In genomic region chr1:26225033-26225831, GRCh38 we compare ENCODE assay signal across 8 cellular contexts. TPM values are rescaled to one million over a fixed set of nuclear protein-coding genes. Genes with fewer than 3 reads are reported as not detected.
DNase-seq lines count a peak whose midpoint lies in the region; ATAC-seq and TF ChIP-seq lines count a peak whose summit lies in the region.

No MANE protein-coding gene starts in this region.

- H3K4me3 ChIP-seq in liver (ENCODE audit: low read depth in 1 of 3, low read length in 3 of 3) = peak overlapping the region; percentile 66 to 94 (median 90)

- DNase-seq in EH (ENCODE audit: low read depth) = peak; percentile 35
- peak; percentile 44 for DNase-seq in activated CD4-positive, alpha-beta T cell treated with anti-CD3 and anti-CD28 coated beads, Interleukin-2, amount 10 ng/mL, durations not matched to agents 7 days and 5 days
- peak; percentile 57 for DNase-seq in dermis blood vessel endothelial cell
- peak; percentile 17 to 39 for DNase-seq in stimulated activated CD4-positive, alpha-beta T cell treated with anti-CD3 and anti-CD28 coated beads, Interleukin-15, amount 100 ng/mL, for 48 hours (ENCODE audit: low read depth in 2 of 2)
- no peak for DNase-seq in GM19240 (ENCODE audit: insufficient read length, low spot score)

- H3K27me3 Mint-ChIP-seq in activated CD4-positive, alpha-beta T cell treated with anti-CD3 and anti-CD28 coated beads, Interleukin-2, amount 10 ng/mL, durations not matched to agents 7 days and 5 days = peaks cover 46% of the 10 kb centered on the region

- H3K9ac ChIP-seq in liver (ENCODE audit: low read depth in 1 of 2, low read length in 2 of 2) = peak overlapping the region; percentile 84 to 96

- TF ChIP-seq CTCF in liver (IDR thresholded peaks at IDR 0.05; ENCODE audit: low read depth, low read length, missing input control) = no peak

- 5% methylated on average over 50 of the region's 50 CpGs for WGBS in liver

- H3K4me3 Mint-ChIP-seq in activated CD4-positive, alpha-beta T cell treated with anti-CD3 and anti-CD28 coated beads, Interleukin-2, amount 10 ng/mL, durations not matched to agents 7 days and 5 days = peak overlapping the region; percentile 3

- TF ChIP-seq RAD21 in liver (IDR thresholded peaks at IDR 0.05) = no peak

- peak overlapping the region; percentile 18 to 66 for H3K27ac ChIP-seq in liver (ENCODE audit: low read depth in 1 of 2, low read length in 2 of 2)

- no peak overlapping the region for H3K27ac Mint-ChIP-seq in activated CD4-positive, alpha-beta T cell treated with anti-CD3 and anti-CD28 coated beads, Interleukin-2, amount 10 ng/mL, durations not matched to agents 7 days and 5 days

- H3K36me3 Mint-ChIP-seq in activated CD4-positive, alpha-beta T cell treated with anti-CD3 and anti-CD28 coated beads, Interleukin-2, amount 10 ng/mL, durations not matched to agents 7 days and 5 days (ENCODE audit: low read depth) = no peaks in the 10 kb centered on the region

- H3K27me3 ChIP-seq in liver (ENCODE audit: control insufficient read depth in 4 of 4, insufficient read depth in 4 of 4, low read length in 3 of 4) = no peaks in the 10 kb centered on the region

- POLR2A ChIA-PET in activated CD4-positive, alpha-beta T cell treated with anti-CD3 and anti-CD28 coated beads, Interleukin-2, amount 10 ng/mL, durations not matched to agents 7 days and 5 days (lab: Charles Lee) = no interaction called here

- no peaks in the 10 kb centered on the region for H3K9me3 ChIP-seq in liver (ENCODE audit: control insufficient read depth in 4 of 4, low read length in 3 of 4)

- H3K4me1 ChIP-seq in liver (ENCODE audit: control insufficient read depth in 4 of 4, insufficient read depth in 4 of 4, low read length in 3 of 4) = peaks cover 0 to 19% (median 8%) of the 10 kb centered on the region in 4 donors

- ATAC-seq in GM18517 (IDR thresholded peaks at IDR 0.05; ENCODE audit: unreplicated experiment) = no peak
- ATAC-seq in GM19455 (IDR thresholded peaks at IDR 0.05; ENCODE audit: unreplicated experiment) = no peak

- no peaks in the 10 kb centered on the region for H3K9me3 Mint-ChIP-seq in activated CD4-positive, alpha-beta T cell treated with anti-CD3 and anti-CD28 coated beads, Interleukin-2, amount 10 ng/mL, durations not matched to agents 7 days and 5 days

- no peaks in the 10 kb centered on the region for H3K36me3 ChIP-seq in liver (ENCODE audit: control insufficient read depth in 4 of 4, insufficient read depth in 3 of 4, low read depth in 1 of 4, low read length in 3 of 4)

- CTCF ChIA-PET in activated CD4-positive, alpha-beta T cell treated with anti-CD3 and anti-CD28 coated beads, Interleukin-2, amount 10 ng/mL, durations not matched to agents 7 days and 5 days (lab: Charles Lee) = interaction anchor here (2.3 kb wide), 1 partner anchor 9 kb away, joined by 9 read pairs; the partner anchor contains the start of gene CEP85

- H3K4me1 Mint-ChIP-seq in activated CD4-positive, alpha-beta T cell treated with anti-CD3 and anti-CD28 coated beads, Interleukin-2, amount 10 ng/mL, durations not matched to agents 7 days and 5 days = peaks cover 10% of the 10 kb centered on the region

TF ChIP-seq in liver, 16 proteins besides CTCF, POLR2A, EP300 and RAD21:
- TF ChIP-seq SP1 (IDR thresholded peaks at IDR 0.05) (peak; percentile 55), HNF4A (conservative IDR thresholded peaks at IDR 0.05) (peak; percentile 82 to 86), JUND (IDR thresholded peaks at IDR 0.05) (no peak), HNF4G (IDR thresholded peaks at IDR 0.05) (peak; percentile 64), FOXA1 (IDR thresholded peaks at IDR 0.05) (no peak), ATF3 (IDR thresholded peaks at IDR 0.05) (no peak), GABPA (IDR thresholded peaks at IDR 0.05 in 1 of 2, conservative IDR thresholded peaks at IDR 0.05 in 1 of 2) (peak in 1 of 2 donors; percentile 77), FOXA2 (IDR thresholded peaks at IDR 0.05) (no peak), TAF1 (conservative IDR thresholded peaks at IDR 0.05) (peak; percentile 57), EGR1 (IDR thresholded peaks at IDR 0.05; ENCODE audit: low read depth in 2 of 2) (peak in 1 of 2 donors; percentile 60), RXRA (IDR thresholded peaks at IDR 0.05) (peak; percentile 77 to 89), YY1 (IDR thresholded peaks at IDR 0.05) (peak; percentile 66), NR2F2 (IDR thresholded peaks at IDR 0.05) (peak; percentile 87)
- TF ChIP-seq, protein P1, sequence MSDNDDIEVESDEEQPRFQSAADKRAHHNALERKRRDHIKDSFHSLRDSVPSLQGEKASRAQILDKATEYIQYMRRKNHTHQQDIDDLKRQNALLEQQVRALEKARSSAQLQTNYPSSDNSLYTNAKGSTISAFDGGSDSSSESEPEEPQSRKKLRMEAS (IDR thresholded peaks at IDR 0.05) = peak; percentile 30
- TF ChIP-seq, protein P2, sequence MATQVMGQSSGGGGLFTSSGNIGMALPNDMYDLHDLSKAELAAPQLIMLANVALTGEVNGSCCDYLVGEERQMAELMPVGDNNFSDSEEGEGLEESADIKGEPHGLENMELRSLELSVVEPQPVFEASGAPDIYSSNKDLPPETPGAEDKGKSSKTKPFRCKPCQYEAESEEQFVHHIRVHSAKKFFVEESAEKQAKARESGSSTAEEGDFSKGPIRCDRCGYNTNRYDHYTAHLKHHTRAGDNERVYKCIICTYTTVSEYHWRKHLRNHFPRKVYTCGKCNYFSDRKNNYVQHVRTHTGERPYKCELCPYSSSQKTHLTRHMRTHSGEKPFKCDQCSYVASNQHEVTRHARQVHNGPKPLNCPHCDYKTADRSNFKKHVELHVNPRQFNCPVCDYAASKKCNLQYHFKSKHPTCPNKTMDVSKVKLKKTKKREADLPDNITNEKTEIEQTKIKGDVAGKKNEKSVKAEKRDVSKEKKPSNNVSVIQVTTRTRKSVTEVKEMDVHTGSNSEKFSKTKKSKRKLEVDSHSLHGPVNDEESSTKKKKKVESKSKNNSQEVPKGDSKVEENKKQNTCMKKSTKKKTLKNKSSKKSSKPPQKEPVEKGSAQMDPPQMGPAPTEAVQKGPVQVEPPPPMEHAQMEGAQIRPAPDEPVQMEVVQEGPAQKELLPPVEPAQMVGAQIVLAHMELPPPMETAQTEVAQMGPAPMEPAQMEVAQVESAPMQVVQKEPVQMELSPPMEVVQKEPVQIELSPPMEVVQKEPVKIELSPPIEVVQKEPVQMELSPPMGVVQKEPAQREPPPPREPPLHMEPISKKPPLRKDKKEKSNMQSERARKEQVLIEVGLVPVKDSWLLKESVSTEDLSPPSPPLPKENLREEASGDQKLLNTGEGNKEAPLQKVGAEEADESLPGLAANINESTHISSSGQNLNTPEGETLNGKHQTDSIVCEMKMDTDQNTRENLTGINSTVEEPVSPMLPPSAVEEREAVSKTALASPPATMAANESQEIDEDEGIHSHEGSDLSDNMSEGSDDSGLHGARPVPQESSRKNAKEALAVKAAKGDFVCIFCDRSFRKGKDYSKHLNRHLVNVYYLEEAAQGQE (IDR thresholded peaks at IDR 0.05) = peak; percentile 66
- TF ChIP-seq, protein P3, sequence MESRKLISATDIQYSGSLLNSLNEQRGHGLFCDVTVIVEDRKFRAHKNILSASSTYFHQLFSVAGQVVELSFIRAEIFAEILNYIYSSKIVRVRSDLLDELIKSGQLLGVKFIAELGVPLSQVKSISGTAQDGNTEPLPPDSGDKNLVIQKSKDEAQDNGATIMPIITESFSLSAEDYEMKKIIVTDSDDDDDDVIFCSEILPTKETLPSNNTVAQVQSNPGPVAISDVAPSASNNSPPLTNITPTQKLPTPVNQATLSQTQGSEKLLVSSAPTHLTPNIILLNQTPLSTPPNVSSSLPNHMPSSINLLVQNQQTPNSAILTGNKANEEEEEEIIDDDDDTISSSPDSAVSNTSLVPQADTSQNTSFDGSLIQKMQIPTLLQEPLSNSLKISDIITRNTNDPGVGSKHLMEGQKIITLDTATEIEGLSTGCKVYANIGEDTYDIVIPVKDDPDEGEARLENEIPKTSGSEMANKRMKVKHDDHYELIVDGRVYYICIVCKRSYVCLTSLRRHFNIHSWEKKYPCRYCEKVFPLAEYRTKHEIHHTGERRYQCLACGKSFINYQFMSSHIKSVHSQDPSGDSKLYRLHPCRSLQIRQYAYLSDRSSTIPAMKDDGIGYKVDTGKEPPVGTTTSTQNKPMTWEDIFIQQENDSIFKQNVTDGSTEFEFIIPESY (IDR thresholded peaks at IDR 0.05) = peak; percentile 60

RNA-seq across cellular contexts. Expression of gene CEP85, which starts 8.8 kb away (rescaled TPM):
- 10 to 100 TPM; 46.9 to 49.0 TPM for total RNA-seq in activated CD4-positive, alpha-beta T cell treated with anti-CD3 and anti-CD28 coated beads, Interleukin-2, amount 10 ng/mL, durations not matched to agents 7 days and 5 days
- total RNA-seq in dermis blood vessel endothelial cell (10.2 and 13.9 TPM in 2 replicates), liver (10 to 100 TPM in 1 of 2 donors, 1 to 10 TPM in 1; 7.3 to 14.6 TPM)
- 1 to 10 TPM; 2.6 to 3.4 TPM for polyA plus RNA-seq in liver

RNA-seq across cellular contexts. Expression of gene CATSPER4, which starts 34.8 kb away (rescaled TPM):
- not detected for total RNA-seq in activated CD4-positive, alpha-beta T cell treated with anti-CD3 and anti-CD28 coated beads, Interleukin-2, amount 10 ng/mL, durations not matched to agents 7 days and 5 days
- total RNA-seq in dermis blood vessel endothelial cell = not detected in 2 replicates
- not detected for total RNA-seq in liver
- polyA plus RNA-seq in liver = not detected

RNA-seq across cellular contexts. Expression of gene CNKSR1, which starts 47.9 kb away (rescaled TPM):
- 1 to 10 TPM; 6.4 to 7.5 TPM for total RNA-seq in activated CD4-positive, alpha-beta T cell treated with anti-CD3 and anti-CD28 coated beads, Interleukin-2, amount 10 ng/mL, durations not matched to agents 7 days and 5 days
- total RNA-seq in dermis blood vessel endothelial cell (0.14 TPM in 1 of 2 replicates, not detected in the other), liver (1 to 10 TPM in 1 of 2 donors, under 1 TPM in 1; 0.56 to 1.2 TPM)
- polyA plus RNA-seq in liver = 1 to 10 TPM in 1 of 2 donors, under 1 TPM in 1; 0.48 to 2.2 TPM

RNA-seq across cellular contexts. Expression of gene ZNF593OS, which starts 53.6 kb away (rescaled TPM):
- not detected for total RNA-seq in activated CD4-positive, alpha-beta T cell treated with anti-CD3 and anti-CD28 coated beads, Interleukin-2, amount 10 ng/mL, durations not matched to agents 7 days and 5 days
- total RNA-seq in dermis blood vessel endothelial cell (not detected in 2 replicates), liver (not detected)
- under 1 TPM; 0.10 to 0.32 TPM for polyA plus RNA-seq in liver

RNA-seq across cellular contexts. Expression of gene SH3BGRL3, which starts 54.7 kb away (rescaled TPM):
- 100 to 1,000 TPM; 606 to 707 TPM for total RNA-seq in activated CD4-positive, alpha-beta T cell treated with anti-CD3 and anti-CD28 coated beads, Interleukin-2, amount 10 ng/mL, durations not matched to agents 7 days and 5 days
- total RNA-seq in dermis blood vessel endothelial cell (10.4 and 23.8 TPM in 2 replicates), liver (10 to 100 TPM in 1 of 2 donors, 1 to 10 TPM in 1; 4.5 to 10.0 TPM)
- polyA plus RNA-seq in liver = 10 to 100 TPM; 36.0 to 93.2 TPM
